ENCODE assay signal across 1 cellular context in the genomic region with DNA sequence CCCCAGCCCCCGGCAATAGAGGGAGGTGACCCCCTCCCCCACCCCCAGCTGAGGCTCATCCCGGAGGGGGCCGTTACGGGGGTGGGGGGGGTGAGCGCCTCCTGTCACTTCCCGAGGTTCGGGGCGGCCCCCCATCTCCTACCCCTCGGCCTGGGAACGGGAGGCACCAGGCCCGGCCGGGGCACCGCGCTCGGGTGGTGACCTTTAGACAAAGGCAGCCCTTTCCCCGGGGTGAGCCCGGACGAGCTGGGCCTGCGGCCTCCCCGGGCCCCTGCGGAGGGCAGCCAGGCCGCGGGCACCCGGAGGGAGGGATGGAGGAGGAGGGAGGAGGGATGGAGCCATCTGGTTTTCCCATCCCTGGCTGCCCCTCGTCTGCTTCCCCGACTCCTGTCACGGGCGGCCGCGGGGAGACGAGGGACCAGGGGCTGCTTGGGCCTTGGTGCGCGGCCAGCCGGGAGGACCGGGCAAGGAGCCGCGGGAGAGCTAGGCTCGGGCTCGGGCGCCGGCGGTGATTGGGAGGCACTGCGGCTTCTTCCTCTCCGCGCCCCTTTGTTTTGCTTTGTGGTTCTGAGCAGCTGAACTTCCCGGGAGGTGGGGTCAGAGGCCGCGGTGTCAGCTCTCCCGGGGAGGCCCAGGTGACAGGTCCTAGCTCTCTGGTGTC.
TF ChIP-seq lines count a peak whose summit lies in the region.

No MANE protein-coding gene starts in this region.

TF ChIP-seq in K562, 482 proteins besides CTCF, POLR2A, EP300 and RAD21 (continued from another document and continues in another):
- TF ChIP-seq, protein P1, sequence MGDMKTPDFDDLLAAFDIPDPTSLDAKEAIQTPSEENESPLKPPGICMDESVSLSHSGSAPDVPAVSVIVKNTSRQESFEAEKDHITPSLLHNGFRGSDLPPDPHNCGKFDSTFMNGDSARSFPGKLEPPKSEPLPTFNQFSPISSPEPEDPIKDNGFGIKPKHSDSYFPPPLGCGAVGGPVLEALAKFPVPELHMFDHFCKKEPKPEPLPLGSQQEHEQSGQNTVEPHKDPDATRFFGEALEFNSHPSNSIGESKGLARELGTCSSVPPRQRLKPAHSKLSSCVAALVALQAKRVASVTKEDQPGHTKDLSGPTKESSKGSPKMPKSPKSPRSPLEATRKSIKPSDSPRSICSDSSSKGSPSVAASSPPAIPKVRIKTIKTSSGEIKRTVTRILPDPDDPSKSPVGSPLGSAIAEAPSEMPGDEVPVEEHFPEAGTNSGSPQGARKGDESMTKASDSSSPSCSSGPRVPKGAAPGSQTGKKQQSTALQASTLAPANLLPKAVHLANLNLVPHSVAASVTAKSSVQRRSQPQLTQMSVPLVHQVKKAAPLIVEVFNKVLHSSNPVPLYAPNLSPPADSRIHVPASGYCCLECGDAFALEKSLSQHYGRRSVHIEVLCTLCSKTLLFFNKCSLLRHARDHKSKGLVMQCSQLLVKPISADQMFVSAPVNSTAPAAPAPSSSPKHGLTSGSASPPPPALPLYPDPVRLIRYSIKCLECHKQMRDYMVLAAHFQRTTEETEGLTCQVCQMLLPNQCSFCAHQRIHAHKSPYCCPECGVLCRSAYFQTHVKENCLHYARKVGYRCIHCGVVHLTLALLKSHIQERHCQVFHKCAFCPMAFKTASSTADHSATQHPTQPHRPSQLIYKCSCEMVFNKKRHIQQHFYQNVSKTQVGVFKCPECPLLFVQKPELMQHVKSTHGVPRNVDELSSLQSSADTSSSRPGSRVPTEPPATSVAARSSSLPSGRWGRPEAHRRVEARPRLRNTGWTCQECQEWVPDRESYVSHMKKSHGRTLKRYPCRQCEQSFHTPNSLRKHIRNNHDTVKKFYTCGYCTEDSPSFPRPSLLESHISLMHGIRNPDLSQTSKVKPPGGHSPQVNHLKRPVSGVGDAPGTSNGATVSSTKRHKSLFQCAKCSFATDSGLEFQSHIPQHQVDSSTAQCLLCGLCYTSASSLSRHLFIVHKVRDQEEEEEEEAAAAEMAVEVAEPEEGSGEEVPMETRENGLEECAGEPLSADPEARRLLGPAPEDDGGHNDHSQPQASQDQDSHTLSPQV (IDR thresholded peaks at IDR 0.05), result no peak
- 0 out of 4 replicates have a peak, but pooled peaks of 1 of the 2 experiments have one; percentile 7 for TF ChIP-seq KDM1A (IDR thresholded peaks at IDR 0.05)
- TF ChIP-seq TRIM24 (IDR thresholded peaks at IDR 0.05), result no peak
- no peak for TF ChIP-seq CC2D1A (IDR thresholded peaks at IDR 0.05)
- peak; percentile 44 for TF ChIP-seq SRSF7 (optimal IDR thresholded peaks at IDR 0.05; ENCODE audit: low read depth, low read length)
- TF ChIP-seq ZNF263 (CRISPR knock-in tag; IDR thresholded peaks at IDR 0.05; ENCODE audit: borderline replicate concordance), result peak; percentile 94
- no peak for TF ChIP-seq ZNF175 (CRISPR knock-in tag; IDR thresholded peaks at IDR 0.05; ENCODE audit: low read depth)
- 0 out of 2 replicates have a peak, but pooled peaks have one; percentile 52 for TF ChIP-seq PHB (CRISPR knock-in tag; IDR thresholded peaks at IDR 0.05)
- TF ChIP-seq CBX2 (IDR thresholded peaks at IDR 0.05; ENCODE audit: insufficient read depth, low read length, poor library complexity, severe bottlenecking), result no peak
- peak; percentile 72 for TF ChIP-seq PCBP1 (IDR thresholded peaks at IDR 0.05; ENCODE audit: low read depth, low read length, poor library complexity, severe bottlenecking)
- TF ChIP-seq CCNT2 (IDR thresholded peaks at IDR 0.05; ENCODE audit: borderline replicate concordance, extremely low read depth, insufficient read length, low read depth, low read length), result peak; percentile 17
- TF ChIP-seq SIN3B (IDR thresholded peaks at IDR 0.05; ENCODE audit: low read depth), result no peak
- TF ChIP-seq GATAD2B (IDR thresholded peaks at IDR 0.05; ENCODE audit: borderline replicate concordance), result no peak
- no peak for TF ChIP-seq EGR1 (conservative IDR thresholded peaks at IDR 0.05)
- TF ChIP-seq, protein P2, sequence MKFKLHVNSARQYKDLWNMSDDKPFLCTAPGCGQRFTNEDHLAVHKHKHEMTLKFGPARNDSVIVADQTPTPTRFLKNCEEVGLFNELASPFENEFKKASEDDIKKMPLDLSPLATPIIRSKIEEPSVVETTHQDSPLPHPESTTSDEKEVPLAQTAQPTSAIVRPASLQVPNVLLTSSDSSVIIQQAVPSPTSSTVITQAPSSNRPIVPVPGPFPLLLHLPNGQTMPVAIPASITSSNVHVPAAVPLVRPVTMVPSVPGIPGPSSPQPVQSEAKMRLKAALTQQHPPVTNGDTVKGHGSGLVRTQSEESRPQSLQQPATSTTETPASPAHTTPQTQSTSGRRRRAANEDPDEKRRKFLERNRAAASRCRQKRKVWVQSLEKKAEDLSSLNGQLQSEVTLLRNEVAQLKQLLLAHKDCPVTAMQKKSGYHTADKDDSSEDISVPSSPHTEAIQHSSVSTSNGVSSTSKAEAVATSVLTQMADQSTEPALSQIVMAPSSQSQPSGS (CRISPR knock-in tag; IDR thresholded peaks at IDR 0.05), result no peak
- no peak for TF ChIP-seq ZNF282 (CRISPR knock-in tag; IDR thresholded peaks at IDR 0.05)
- TF ChIP-seq NR1H2 (CRISPR knock-in tag; IDR thresholded peaks at IDR 0.05), result no peak
- TF ChIP-seq BCOR (IDR thresholded peaks at IDR 0.05), result 0 out of 2 replicates have a peak, but pooled peaks have one; percentile 20
- TF ChIP-seq, protein P3, sequence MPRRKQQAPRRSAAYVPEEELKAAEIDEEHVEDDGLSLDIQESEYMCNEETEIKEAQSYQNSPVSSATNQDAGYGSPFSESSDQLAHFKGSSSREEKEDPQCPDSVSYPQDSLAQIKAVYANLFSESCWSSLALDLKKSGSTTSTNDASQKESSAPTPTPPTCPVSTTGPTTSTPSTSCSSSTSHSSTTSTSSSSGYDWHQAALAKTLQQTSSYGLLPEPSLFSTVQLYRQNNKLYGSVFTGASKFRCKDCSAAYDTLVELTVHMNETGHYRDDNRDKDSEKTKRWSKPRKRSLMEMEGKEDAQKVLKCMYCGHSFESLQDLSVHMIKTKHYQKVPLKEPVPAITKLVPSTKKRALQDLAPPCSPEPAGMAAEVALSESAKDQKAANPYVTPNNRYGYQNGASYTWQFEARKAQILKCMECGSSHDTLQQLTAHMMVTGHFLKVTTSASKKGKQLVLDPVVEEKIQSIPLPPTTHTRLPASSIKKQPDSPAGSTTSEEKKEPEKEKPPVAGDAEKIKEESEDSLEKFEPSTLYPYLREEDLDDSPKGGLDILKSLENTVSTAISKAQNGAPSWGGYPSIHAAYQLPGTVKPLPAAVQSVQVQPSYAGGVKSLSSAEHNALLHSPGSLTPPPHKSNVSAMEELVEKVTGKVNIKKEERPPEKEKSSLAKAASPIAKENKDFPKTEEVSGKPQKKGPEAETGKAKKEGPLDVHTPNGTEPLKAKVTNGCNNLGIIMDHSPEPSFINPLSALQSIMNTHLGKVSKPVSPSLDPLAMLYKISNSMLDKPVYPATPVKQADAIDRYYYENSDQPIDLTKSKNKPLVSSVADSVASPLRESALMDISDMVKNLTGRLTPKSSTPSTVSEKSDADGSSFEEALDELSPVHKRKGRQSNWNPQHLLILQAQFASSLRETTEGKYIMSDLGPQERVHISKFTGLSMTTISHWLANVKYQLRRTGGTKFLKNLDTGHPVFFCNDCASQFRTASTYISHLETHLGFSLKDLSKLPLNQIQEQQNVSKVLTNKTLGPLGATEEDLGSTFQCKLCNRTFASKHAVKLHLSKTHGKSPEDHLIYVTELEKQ (CRISPR knock-in tag; IDR thresholded peaks at IDR 0.05), result no peak
- peak; percentile 23; the same call in 1 of the 2 replicates for TF ChIP-seq ZBTB7A (IDR thresholded peaks at IDR 0.05; ENCODE audit: borderline replicate concordance, control insufficient read depth, low read depth, low read length)
- TF ChIP-seq GABPB1 (CRISPR knock-in tag; IDR thresholded peaks at IDR 0.05), result no peak
- no peak for TF ChIP-seq SRF (CRISPR knock-in tag; IDR thresholded peaks at IDR 0.05)
- peak; percentile 32; the same call in 1 of the 2 replicates for TF ChIP-seq SOX6 (IDR thresholded peaks at IDR 0.05)
- no peak for TF ChIP-seq HDAC1 (IDR thresholded peaks at IDR 0.05)
- TF ChIP-seq, protein P4, sequence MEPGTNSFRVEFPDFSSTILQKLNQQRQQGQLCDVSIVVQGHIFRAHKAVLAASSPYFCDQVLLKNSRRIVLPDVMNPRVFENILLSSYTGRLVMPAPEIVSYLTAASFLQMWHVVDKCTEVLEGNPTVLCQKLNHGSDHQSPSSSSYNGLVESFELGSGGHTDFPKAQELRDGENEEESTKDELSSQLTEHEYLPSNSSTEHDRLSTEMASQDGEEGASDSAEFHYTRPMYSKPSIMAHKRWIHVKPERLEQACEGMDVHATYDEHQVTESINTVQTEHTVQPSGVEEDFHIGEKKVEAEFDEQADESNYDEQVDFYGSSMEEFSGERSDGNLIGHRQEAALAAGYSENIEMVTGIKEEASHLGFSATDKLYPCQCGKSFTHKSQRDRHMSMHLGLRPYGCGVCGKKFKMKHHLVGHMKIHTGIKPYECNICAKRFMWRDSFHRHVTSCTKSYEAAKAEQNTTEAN (CRISPR knock-in tag; IDR thresholded peaks at IDR 0.05), result no peak
- TF ChIP-seq NEUROD1 (IDR thresholded peaks at IDR 0.05; ENCODE audit: borderline replicate concordance, low read depth, low read length, partially characterized antibody), result no peak
- no peak for TF ChIP-seq ZNF77 (CRISPR knock-in tag; IDR thresholded peaks at IDR 0.05)
- TF ChIP-seq BACH1 (tag; IDR thresholded peaks at IDR 0.05), result no peak
- peak in 1 of 2 experiments; percentile 38; a peak in 3 of 4 replicates for TF ChIP-seq NRF1 (conservative IDR thresholded peaks at IDR 0.05 in 1 of 2, IDR thresholded peaks at IDR 0.05 in 1 of 2)
- TF ChIP-seq DDX20 (tag; IDR thresholded peaks at IDR 0.05; ENCODE audit: low read depth), result no peak
- TF ChIP-seq, protein P5, sequence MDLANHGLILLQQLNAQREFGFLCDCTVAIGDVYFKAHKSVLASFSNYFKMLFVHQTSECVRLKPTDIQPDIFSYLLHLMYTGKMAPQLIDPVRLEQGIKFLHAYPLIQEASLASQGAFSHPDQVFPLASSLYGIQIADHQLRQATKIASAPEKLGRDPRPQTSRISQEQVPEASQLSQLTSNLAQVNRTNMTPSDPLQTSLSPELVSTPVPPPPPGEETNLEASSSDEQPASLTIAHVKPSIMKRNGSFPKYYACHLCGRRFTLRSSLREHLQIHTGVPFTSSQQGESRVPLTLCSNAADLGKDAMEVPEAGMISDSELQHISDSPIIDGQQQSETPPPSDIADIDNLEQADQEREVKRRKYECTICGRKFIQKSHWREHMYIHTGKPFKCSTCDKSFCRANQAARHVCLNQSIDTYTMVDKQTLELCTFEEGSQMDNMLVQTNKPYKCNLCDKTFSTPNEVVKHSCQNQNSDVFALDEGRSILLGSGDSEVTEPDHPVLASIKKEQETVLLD (IDR thresholded peaks at IDR 0.05), result no peak
- TF ChIP-seq NFIC (IDR thresholded peaks at IDR 0.05), result no peak
- TF ChIP-seq CXXC5 (CRISPR knock-in tag; IDR thresholded peaks at IDR 0.05), result peak; percentile 30; the same call in 1 of the 2 replicates
- TF ChIP-seq ZFX (CRISPR knock-in tag; IDR thresholded peaks at IDR 0.05), result peak; percentile 88
- TF ChIP-seq ZNF444 (CRISPR knock-in tag; IDR thresholded peaks at IDR 0.05), result no peak
- TF ChIP-seq ETV5 (CRISPR knock-in tag; IDR thresholded peaks at IDR 0.05; ENCODE audit: low read depth), result no peak
- TF ChIP-seq KDM5B (IDR thresholded peaks at IDR 0.05; ENCODE audit: insufficient replicate concordance, low read depth, low read length), result peak; percentile 27
- TF ChIP-seq, protein P6, sequence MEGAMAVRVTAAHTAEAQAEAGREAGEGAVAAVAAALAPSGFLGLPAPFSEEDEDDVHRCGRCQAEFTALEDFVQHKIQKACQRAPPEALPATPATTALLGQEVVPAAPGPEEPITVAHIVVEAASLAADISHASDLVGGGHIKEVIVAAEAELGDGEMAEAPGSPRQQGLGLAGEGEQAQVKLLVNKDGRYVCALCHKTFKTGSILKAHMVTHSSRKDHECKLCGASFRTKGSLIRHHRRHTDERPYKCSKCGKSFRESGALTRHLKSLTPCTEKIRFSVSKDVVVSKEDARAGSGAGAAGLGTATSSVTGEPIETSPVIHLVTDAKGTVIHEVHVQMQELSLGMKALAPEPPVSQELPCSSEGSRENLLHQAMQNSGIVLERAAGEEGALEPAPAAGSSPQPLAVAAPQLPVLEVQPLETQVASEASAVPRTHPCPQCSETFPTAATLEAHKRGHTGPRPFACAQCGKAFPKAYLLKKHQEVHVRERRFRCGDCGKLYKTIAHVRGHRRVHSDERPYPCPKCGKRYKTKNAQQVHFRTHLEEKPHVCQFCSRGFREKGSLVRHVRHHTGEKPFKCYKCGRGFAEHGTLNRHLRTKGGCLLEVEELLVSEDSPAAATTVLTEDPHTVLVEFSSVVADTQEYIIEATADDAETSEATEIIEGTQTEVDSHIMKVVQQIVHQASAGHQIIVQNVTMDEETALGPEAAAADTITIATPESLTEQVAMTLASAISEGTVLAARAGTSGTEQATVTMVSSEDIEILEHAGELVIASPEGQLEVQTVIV (CRISPR knock-in tag; IDR thresholded peaks at IDR 0.05; ENCODE audit: borderline replicate concordance), result no peak
- no peak for TF ChIP-seq RNF2 (IDR thresholded peaks at IDR 0.05)
- 0 out of 4 replicates have a peak, but pooled peaks of 1 of the 2 experiments have one; percentile 45 for TF ChIP-seq MAZ (CRISPR knock-in tag; conservative IDR thresholded peaks at IDR 0.05 in 1 of 2, IDR thresholded peaks at IDR 0.05 in 1 of 2)
- peak; percentile 68; the same call in 1 of the 2 replicates for TF ChIP-seq CTBP1 (IDR thresholded peaks at IDR 0.05; ENCODE audit: borderline replicate concordance)
- peak; percentile 46; the same call in 1 of the 2 replicates for TF ChIP-seq POLR2G (IDR thresholded peaks at IDR 0.05; ENCODE audit: low read depth, low read length)
- no peak for TF ChIP-seq PHB2 (IDR thresholded peaks at IDR 0.05; ENCODE audit: low read depth)
- no peak for TF ChIP-seq MCM7 (IDR thresholded peaks at IDR 0.05)
- no peak for TF ChIP-seq L3MBTL2 (IDR thresholded peaks at IDR 0.05)
- TF ChIP-seq FUS (optimal IDR thresholded peaks at IDR 0.05; ENCODE audit: low read depth, low read length), result peak; percentile 34
- TF ChIP-seq, protein P7, sequence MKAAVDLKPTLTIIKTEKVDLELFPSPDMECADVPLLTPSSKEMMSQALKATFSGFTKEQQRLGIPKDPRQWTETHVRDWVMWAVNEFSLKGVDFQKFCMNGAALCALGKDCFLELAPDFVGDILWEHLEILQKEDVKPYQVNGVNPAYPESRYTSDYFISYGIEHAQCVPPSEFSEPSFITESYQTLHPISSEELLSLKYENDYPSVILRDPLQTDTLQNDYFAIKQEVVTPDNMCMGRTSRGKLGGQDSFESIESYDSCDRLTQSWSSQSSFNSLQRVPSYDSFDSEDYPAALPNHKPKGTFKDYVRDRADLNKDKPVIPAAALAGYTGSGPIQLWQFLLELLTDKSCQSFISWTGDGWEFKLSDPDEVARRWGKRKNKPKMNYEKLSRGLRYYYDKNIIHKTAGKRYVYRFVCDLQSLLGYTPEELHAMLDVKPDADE (conservative IDR thresholded peaks at IDR 0.05; ENCODE audit: control insufficient read depth, low read depth, low read length), result no peak; the same call in 1 of the 2 replicates
- no peak for TF ChIP-seq XRCC3 (IDR thresholded peaks at IDR 0.05)
- no peak for TF ChIP-seq ZNF57 (CRISPR knock-in tag; IDR thresholded peaks at IDR 0.05)
- 0 out of 2 replicates have a peak, but pooled peaks have one; percentile 28 for TF ChIP-seq KDM2B (CRISPR knock-in tag; IDR thresholded peaks at IDR 0.05)
- TF ChIP-seq HIVEP1 (CRISPR knock-in tag; IDR thresholded peaks at IDR 0.05), result no peak
